21 cellular contexts compared by ENCODE assay signal in genomic region chr6:152293404-152293803, GRCh38.
DNase-seq lines count a peak whose midpoint lies in the region; ATAC-seq, FAIRE-seq and TF ChIP-seq lines count a peak whose summit lies in the region.
"Had no signal": no experiment of that assay in that cellular context is flagged by ENCODE, and none has a peak within 500 bp of the region (broad histone marks: within the 10 kb centered on the region; RNA-seq: fewer than 3 reads in every experiment).

No MANE protein-coding gene starts in this region.

- peaks cover 0 to 94% (median 74%) of the 10 kb centered on the region in 9 donors for H3K36me3 ChIP-seq in heart left ventricle
- H3K36me3 ChIP-seq in aorta (ENCODE audit: control insufficient read depth in 1 of 2, insufficient read depth in 2 of 2, low read length in 1 of 2), result peaks cover 2 to 11% of the 10 kb centered on the region in 2 donors
- H3K36me3 ChIP-seq: HAP-1 had no signal

- WGBS in heart left ventricle, 4 donors, result 72 to 77% (median 73%) methylated on average over 3 of the region's 3 CpGs
- 79 to 84% methylated on average over 3 of the region's 3 CpGs for WGBS in aorta, 2 donors

- DNase-seq in activated naive CD4-positive, alpha-beta T cell treated with anti-CD3 and anti-CD28 coated beads, Interleukin-2, amount 10 ng/mL, durations not matched to agents 7 days and 5 days, result no peak
- no peak for DNase-seq in activated naive CD4-positive, alpha-beta T cell treated with anti-CD3 and anti-CD28 coated beads, Interleukin-2, amount 50 U/mL, for 72 hours (ENCODE audit: low spot score in 2 of 2)
- peak; percentile 54 for DNase-seq in NCI-H69 (lab: John Stamatoyannopoulos, UW)
- peak; percentile 41 to 77 (median 68) for DNase-seq in heart left ventricle
- DNase-seq in aorta, result no peak
- DNase-seq in frontal cortex (ENCODE audit: low spot score in 2 of 2), result no peak
- DNase-seq: activated CD8-positive, alpha-beta memory T cell treated with anti-CD3 and anti-CD28 coated beads, Interleukin-2, amount 10 ng/mL, durations not matched to agents 7 days and 5 days; activated gamma-delta T cell treated with Interleukin-2 at 50 U/mL for 16 hours; Calu3; KBM-7; NCI-H1436; OCI-M1; stimulated activated naive CD8-positive, alpha-beta T cell treated with anti-CD3 and anti-CD28 coated beads, Interleukin-15, Interleukin-2, amounts not matched to agents 100 U/mL and 50 U/mL, for 24 hours; T-helper 1 cell had no signal

- no peak for ATAC-seq in activated naive CD4-positive, alpha-beta T cell treated with anti-CD3 and anti-CD28 coated beads, Interleukin-2, amount 50 U/mL, for 72 hours
- ATAC-seq in heart left ventricle, result peak; percentile 66 to 71 (median 68)
- ATAC-seq in aorta (ENCODE audit: low FRiP score), result no peak
- no peak for ATAC-seq in HG02884 (IDR thresholded peaks at IDR 0.05; ENCODE audit: unreplicated experiment)
- ATAC-seq in GM19035 (IDR thresholded peaks at IDR 0.05; ENCODE audit: unreplicated experiment), result no peak
- ATAC-seq: activated CD4-positive, CD25-positive, alpha-beta regulatory T cell treated with anti-CD3 and anti-CD28 coated beads, Interleukin-2, amount 50 U/mL, for 24 hours; activated CD8-positive, alpha-beta memory T cell treated with anti-CD3 and anti-CD28 coated beads, Interleukin-2, amount 10 ng/mL, durations not matched to agents 7 days and 5 days; stimulated activated naive CD8-positive, alpha-beta T cell treated with anti-CD3 and anti-CD28 coated beads, Interleukin-15, Interleukin-2, amounts not matched to agents 100 U/mL and 50 U/mL, for 24 hours had no signal

- no peaks in the 10 kb centered on the region for H3K27me3 ChIP-seq in heart left ventricle
- H3K27me3 ChIP-seq in aorta (ENCODE audit: control insufficient read depth in 1 of 2, insufficient read depth in 2 of 2, low read length in 1 of 2), result no peaks in the 10 kb centered on the region
- H3K27me3 ChIP-seq: neutrophil, vagina had no signal

- no peak overlapping the region for H3K4me3 Mint-ChIP-seq in activated naive CD4-positive, alpha-beta T cell treated with anti-CD3 and anti-CD28 coated beads, Interleukin-2, amount 10 ng/mL, durations not matched to agents 7 days and 5 days
- H3K4me3 Mint-ChIP-seq: activated CD8-positive, alpha-beta memory T cell treated with anti-CD3 and anti-CD28 coated beads, Interleukin-2, amount 10 ng/mL, durations not matched to agents 7 days and 5 days; memory B cell had no signal

- no peak for FAIRE-seq in frontal cortex (lab: Jason Lieb, UNC)

- H3K27ac ChIP-seq in heart left ventricle (peak overlapping the region; percentile 10 to 73 (median 46)), aorta (ENCODE audit: low read depth in 1 of 2, low read length in 2 of 2) (peak overlapping the region in 1 of 2 donors; percentile 67)
- H3K27ac ChIP-seq: neutrophil, vagina had no signal

- CTCF ChIA-PET in activated naive CD4-positive, alpha-beta T cell treated with anti-CD3 and anti-CD28 coated beads, Interleukin-2, amount 10 ng/mL, durations not matched to agents 7 days and 5 days (lab: Charles Lee), result no interaction called here

- peaks cover 0 to 35% (median 18%) of the 10 kb centered on the region in 12 donors for H3K4me1 ChIP-seq in heart left ventricle
- no peaks in the 10 kb centered on the region for H3K4me1 ChIP-seq in aorta (ENCODE audit: control insufficient read depth in 1 of 2, insufficient read depth in 2 of 2, low read length in 2 of 2)
- H3K4me1 ChIP-seq: HAP-1, vagina had no signal

- peak overlapping the region; percentile 29 for H3K27ac Mint-ChIP-seq in activated naive CD4-positive, alpha-beta T cell treated with anti-CD3 and anti-CD28 coated beads, Interleukin-2, amount 10 ng/mL, durations not matched to agents 7 days and 5 days
- no peak overlapping the region for H3K27ac Mint-ChIP-seq in activated naive CD4-positive, alpha-beta T cell treated with anti-CD3 and anti-CD28 coated beads, Interleukin-2, amount 50 U/mL, for 72 hours
- H3K27ac Mint-ChIP-seq: activated CD8-positive, alpha-beta memory T cell treated with anti-CD3 and anti-CD28 coated beads, Interleukin-2, amount 10 ng/mL, durations not matched to agents 7 days and 5 days; memory B cell had no signal

- no peaks in the 10 kb centered on the region for H3K4me1 Mint-ChIP-seq in activated naive CD4-positive, alpha-beta T cell treated with anti-CD3 and anti-CD28 coated beads, Interleukin-2, amount 10 ng/mL, durations not matched to agents 7 days and 5 days

- H3K9me3 ChIP-seq in heart left ventricle (no peaks in the 10 kb centered on the region), aorta (ENCODE audit: control insufficient read depth, low read length) (no peaks in the 10 kb centered on the region)
- H3K9me3 ChIP-seq: HAP-1, neutrophil, vagina had no signal

- no peak for TF ChIP-seq POLR2A in heart left ventricle (IDR thresholded peaks at IDR 0.05)

- H3K9me3 Mint-ChIP-seq in activated naive CD4-positive, alpha-beta T cell treated with anti-CD3 and anti-CD28 coated beads, Interleukin-2, amount 10 ng/mL, durations not matched to agents 7 days and 5 days, result no peaks in the 10 kb centered on the region
- no peaks in the 10 kb centered on the region for H3K9me3 Mint-ChIP-seq in activated naive CD4-positive, alpha-beta T cell treated with anti-CD3 and anti-CD28 coated beads, Interleukin-2, amount 50 U/mL, for 72 hours
- H3K9me3 Mint-ChIP-seq: memory B cell had no signal

- H3K4me3 ChIP-seq in heart left ventricle (no peak overlapping the region), aorta (ENCODE audit: low read length in 2 of 2) (no peak overlapping the region)
- H3K4me3 ChIP-seq: HAP-1, vagina had no signal

- peaks cover 36% of the 10 kb centered on the region for H3K36me3 Mint-ChIP-seq in activated naive CD4-positive, alpha-beta T cell treated with anti-CD3 and anti-CD28 coated beads, Interleukin-2, amount 10 ng/mL, durations not matched to agents 7 days and 5 days
- H3K36me3 Mint-ChIP-seq in activated naive CD4-positive, alpha-beta T cell treated with anti-CD3 and anti-CD28 coated beads, Interleukin-2, amount 50 U/mL, for 72 hours, result no peaks in the 10 kb centered on the region

- TF ChIP-seq CTCF in heart left ventricle (IDR thresholded peaks at IDR 0.05), result no peak

- no peaks in the 10 kb centered on the region for H3K27me3 Mint-ChIP-seq in activated naive CD4-positive, alpha-beta T cell treated with anti-CD3 and anti-CD28 coated beads, Interleukin-2, amount 10 ng/mL, durations not matched to agents 7 days and 5 days
- H3K27me3 Mint-ChIP-seq: activated CD8-positive, alpha-beta memory T cell treated with anti-CD3 and anti-CD28 coated beads, Interleukin-2, amount 10 ng/mL, durations not matched to agents 7 days and 5 days; memory B cell had no signal

- intact Hi-C loops in heart left ventricle (cut with DNase I) (no loop called here), aorta (cut with DNase I) (no loop called here)

Comparison
In these comparisons a context has a peak if more than half of its experiments do, and no peak if none do; other contexts are left out.
1. DNase-seq: peak in NCI-H69 (single experiment) and heart left ventricle (5 of 5); none in activated naive CD4-positive, alpha-beta T cell treated with anti-CD3 and anti-CD28 coated beads, Interleukin-2, amount 10 ng/mL, durations not matched to agents 7 days and 5 days (single experiment), activated naive CD4-positive, alpha-beta T cell treated with anti-CD3 and anti-CD28 coated beads, Interleukin-2, amount 50 U/mL, for 72 hours (0 of 2), aorta (0 of 2) and frontal cortex (0 of 2).
2. ATAC-seq: peak in heart left ventricle (4 of 4); none in activated naive CD4-positive, alpha-beta T cell treated with anti-CD3 and anti-CD28 coated beads, Interleukin-2, amount 50 U/mL, for 72 hours (0 of 2), aorta (single experiment), HG02884 (single experiment) and GM19035 (single experiment).